ENCODE assay signal across 1 cellular context in genomic region chr17:75468311-75468754, GRCh38.
TF ChIP-seq lines count a peak whose summit lies in the region.

No MANE protein-coding gene starts in this region.

TF ChIP-seq in K562, 482 proteins besides CTCF, POLR2A, EP300 and RAD21:
- TF ChIP-seq ARID2 (IDR thresholded peaks at IDR 0.05) (no peak), ZSCAN32 (CRISPR knock-in tag; IDR thresholded peaks at IDR 0.05) (no peak), RBM15 (IDR thresholded peaks at IDR 0.05; ENCODE audit: insufficient read depth, low read length) (no peak), RNF219 (CRISPR knock-in tag; IDR thresholded peaks at IDR 0.05) (no peak), ARID1B (IDR thresholded peaks at IDR 0.05) (no peak), PREB (CRISPR knock-in tag; IDR thresholded peaks at IDR 0.05) (no peak), JUND (IDR thresholded peaks at IDR 0.05; ENCODE audit: borderline replicate concordance, low read depth, low read length) (no peak), JUND (tag; IDR thresholded peaks at IDR 0.05; ENCODE audit: borderline replicate concordance, low read depth, low read length) (no peak), NFXL1 (CRISPR knock-in tag; IDR thresholded peaks at IDR 0.05) (no peak), CC2D1A (IDR thresholded peaks at IDR 0.05) (no peak), EZH2 (IDR thresholded peaks at IDR 0.05; ENCODE audit: borderline replicate concordance, low read depth, low read length) (no peak)
- TF ChIP-seq, protein P1, sequence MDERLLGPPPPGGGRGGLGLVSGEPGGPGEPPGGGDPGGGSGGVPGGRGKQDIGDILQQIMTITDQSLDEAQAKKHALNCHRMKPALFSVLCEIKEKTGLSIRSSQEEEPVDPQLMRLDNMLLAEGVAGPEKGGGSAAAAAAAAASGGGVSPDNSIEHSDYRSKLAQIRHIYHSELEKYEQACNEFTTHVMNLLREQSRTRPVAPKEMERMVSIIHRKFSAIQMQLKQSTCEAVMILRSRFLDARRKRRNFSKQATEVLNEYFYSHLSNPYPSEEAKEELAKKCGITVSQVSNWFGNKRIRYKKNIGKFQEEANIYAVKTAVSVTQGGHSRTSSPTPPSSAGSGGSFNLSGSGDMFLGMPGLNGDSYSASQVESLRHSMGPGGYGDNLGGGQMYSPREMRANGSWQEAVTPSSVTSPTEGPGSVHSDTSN (CRISPR knock-in tag; IDR thresholded peaks at IDR 0.05; ENCODE audit: low read depth): no peak
- TF ChIP-seq, protein P1 (tag; conservative IDR thresholded peaks at IDR 0.05; ENCODE audit: low read depth): no peak
